Comparison of ENCODE assay signal across 8 cellular contexts in genomic region chr3:101778385-101779046, GRCh38. TPM values are rescaled to one million over a fixed set of nuclear protein-coding genes. Genes with fewer than 3 reads are reported as not detected.
A peak's percentile ranks its signal among the peaks of the same experiment; 100 is the strongest.
DNase-seq lines count a peak whose midpoint lies in the region; TF ChIP-seq lines count a peak whose summit lies in the region.

No MANE protein-coding gene starts in this region.

- H3K9me3 ChIP-seq in HUES6 (ENCODE audit: control insufficient read depth, insufficient read depth, low read depth, low read length) (no peaks in the 10 kb centered on the region), muscle layer of colon (ENCODE audit: low read length) (no peaks in the 10 kb centered on the region)

- peaks cover 25% of the 10 kb centered on the region for H3K4me1 ChIP-seq in HUES6 (ENCODE audit: control insufficient read depth, insufficient read depth, low read length)
- peaks cover 19% of the 10 kb centered on the region for H3K4me1 ChIP-seq in muscle layer of colon (ENCODE audit: insufficient read depth, low read length)

- DNase-seq in AG09309 (ENCODE audit: low read depth) (no peak), cardiac fibroblast (ENCODE audit: low read depth in 2 of 2) (peak in 1 of 2 donors; percentile 2), NCI-H748 (lab: John Stamatoyannopoulos, UW; ENCODE audit: unreplicated experiment) (no peak), mesenteric fat pad (ENCODE audit: low spot score) (no peak), DMS79 treated with DMSO at 0.1 percent for 48 hours (lab: John Stamatoyannopoulos, UW) (no peak)
- DNase-seq in stimulated activated CD4-positive, alpha-beta T cell treated with anti-CD3 and anti-CD28 coated beads, Interleukin-4, amount 100 ng/mL, for 24 hours, result no peak

- H3K9ac ChIP-seq in HUES6 (ENCODE audit: low read length) (peak overlapping the region; percentile 58), muscle layer of colon (ENCODE audit: low read length) (peak overlapping the region; percentile 59)

- TF ChIP-seq CTCF in AG09309 (IDR thresholded peaks at IDR 0.05; ENCODE audit: control insufficient read depth, insufficient read depth, low read depth, low read length, missing control alignments) (no peak), cardiac fibroblast (IDR thresholded peaks at IDR 0.05; ENCODE audit: low read depth, low read length) (no peak)

- no peak overlapping the region for H3K27ac ChIP-seq in HUES6 (ENCODE audit: low read depth, low read length)
- H3K27ac ChIP-seq in muscle layer of colon (ENCODE audit: low read depth, low read length), result peak overlapping the region; percentile 83

- H3K36me3 ChIP-seq in HUES6 (ENCODE audit: control insufficient read depth, insufficient read depth, low read length) (peaks cover 4% of the 10 kb centered on the region), muscle layer of colon (ENCODE audit: insufficient read depth, low read length) (peaks cover 5% of the 10 kb centered on the region)

- H3K27me3 ChIP-seq in HUES6 (ENCODE audit: control insufficient read depth, insufficient read depth, low read length) (peaks cover 9% of the 10 kb centered on the region; the same call in 1 of the 2 replicates), muscle layer of colon (ENCODE audit: control insufficient read depth in 1 of 2, insufficient read depth in 2 of 2, low read length in 2 of 2) (no peaks in the 10 kb centered on the region)

- H3K4me3 ChIP-seq in AG09309 (ENCODE audit: control insufficient read depth, low read depth, low read length) (peak overlapping the region; percentile 83), HUES6 (ENCODE audit: low read depth, low read length) (peak overlapping the region; percentile 78), cardiac fibroblast (replicated peaks in 1 of 2; ENCODE audit: low read depth in 2 of 2, low read length in 2 of 2) (peak overlapping the region; percentile 75 to 85), muscle layer of colon (ENCODE audit: low read depth in 1 of 2, low read length in 2 of 2) (peak overlapping the region; percentile 71 to 94)

RNA-seq across cellular contexts. Expression of gene NXPE3, which starts 0.5 kb away (rescaled TPM):
- 11.0 TPM for total RNA-seq in mesenteric fat pad

RNA-seq across cellular contexts. Expression of gene CEP97, which starts 54.1 kb away (rescaled TPM):
- total RNA-seq in mesenteric fat pad, result 6.2 TPM
